In the genomic region with DNA sequence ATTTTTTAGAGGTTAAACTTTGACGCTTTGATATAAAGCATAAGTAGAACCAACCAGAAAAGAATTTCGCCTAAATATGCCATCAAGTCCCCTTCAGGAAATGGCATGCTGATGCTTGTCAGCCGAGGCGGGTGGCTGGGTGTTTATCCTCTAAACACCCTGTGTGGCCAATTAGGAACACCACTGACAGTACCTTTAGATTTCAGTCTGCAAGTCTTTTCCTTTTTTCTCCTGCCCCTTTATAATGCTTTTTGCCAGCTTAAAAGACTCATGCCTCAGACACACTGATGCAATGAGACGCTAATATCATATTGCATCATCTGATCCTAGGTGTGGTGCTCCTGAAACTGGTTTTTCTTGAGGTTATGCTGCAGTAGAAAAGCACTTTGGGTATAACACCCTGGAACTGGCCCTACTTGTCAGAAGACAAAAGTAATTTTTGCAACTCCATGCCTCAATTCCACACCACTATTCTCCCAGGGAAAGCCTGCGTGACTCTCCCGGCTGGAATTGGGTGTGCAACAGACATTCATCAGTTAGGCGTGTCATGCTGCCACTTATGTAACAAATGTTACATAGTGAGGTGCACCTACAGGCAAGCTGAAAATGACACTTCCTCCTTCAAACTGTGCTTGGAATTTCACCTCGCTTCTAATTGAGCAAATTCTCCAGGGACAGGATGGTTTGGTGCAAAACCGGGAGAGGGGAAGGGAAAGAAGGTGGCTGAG, we compare ENCODE assay signal across 8 cellular contexts. TPM values are rescaled to one million over a fixed set of nuclear protein-coding genes. Genes with fewer than 3 reads are reported as not detected.
A peak's percentile ranks its signal among the peaks of the same experiment; 100 is the strongest.
DNase-seq lines count a peak whose midpoint lies in the region; ATAC-seq and TF ChIP-seq lines count a peak whose summit lies in the region.
"Had no signal": no experiment of that assay in that cellular context is flagged by ENCODE, and none has a peak within 500 bp of the region (broad histone marks: within the 10 kb centered on the region; RNA-seq: fewer than 3 reads in every experiment).

No MANE protein-coding gene starts in this region.

- peak overlapping the region in 4 of 9 donors; percentile 72 to 97 (median 88) for H3K27ac Mint-ChIP-seq in naive thymus-derived CD4-positive, alpha-beta T cell
- peak overlapping the region in 2 of 10 donors; percentile 22 to 60 for H3K27ac Mint-ChIP-seq in naive thymus-derived CD8-positive, alpha-beta T cell

- H3K9me3 ChIP-seq in adipocyte (ENCODE audit: control insufficient read depth, low read length) (no peaks in the 10 kb centered on the region), thyroid gland (no peaks in the 10 kb centered on the region)
- no peaks in the 10 kb centered on the region for H3K9me3 ChIP-seq in naive thymus-derived CD4-positive, alpha-beta T cell (ENCODE audit: control insufficient read depth in 2 of 3, low read length in 3 of 3)
- H3K9me3 ChIP-seq: right atrium auricular region had no signal

- no peaks in the 10 kb centered on the region for H3K36me3 ChIP-seq in adipocyte (ENCODE audit: control insufficient read depth, insufficient read depth, low read length, severe bottlenecking)
- peaks cover 0 to 10% (median 0%) of the 10 kb centered on the region in 3 experiments for H3K36me3 ChIP-seq in naive thymus-derived CD4-positive, alpha-beta T cell (ENCODE audit: control insufficient read depth in 2 of 3, insufficient read depth in 3 of 3, low read length in 3 of 3)
- no peaks in the 10 kb centered on the region for H3K36me3 ChIP-seq in thyroid gland
- H3K36me3 ChIP-seq: right atrium auricular region had no signal

- no peak for TF ChIP-seq CTCF in thyroid gland (IDR thresholded peaks at IDR 0.05)

- CTCF ChIA-PET in naive thymus-derived CD4-positive, alpha-beta T cell (lab: Charles Lee) = interaction anchor here (0.6 to 0.7 kb wide), 2 partner anchors 26 to 1776 kb away, joined by 3 to 5 read pairs; no protein-coding TSS in a partner anchor

- H3K4me3 Mint-ChIP-seq in naive thymus-derived CD4-positive, alpha-beta T cell = peak overlapping the region in 6 of 10 donors; percentile 40 to 96 (median 46)
- H3K4me3 Mint-ChIP-seq in naive thymus-derived CD8-positive, alpha-beta T cell = peak overlapping the region in 4 of 10 donors; percentile 19 to 59 (median 40)

- no peak overlapping the region for H3K27ac ChIP-seq in naive thymus-derived CD4-positive, alpha-beta T cell (ENCODE audit: low read depth, low read length)
- no peak overlapping the region for H3K27ac ChIP-seq in thyroid gland
- H3K27ac ChIP-seq: right atrium auricular region had no signal

- intact Hi-C loops in naive thymus-derived CD4-positive, alpha-beta T cell (cut with micrococcal nuclease) = no loop called here
- intact Hi-C loops in thyroid gland (cut with DNase I) = no loop called here

- no peak for TF ChIP-seq POLR2A in thyroid gland (IDR thresholded peaks at IDR 0.05)

- H3K4me3 ChIP-seq in adipocyte (ENCODE audit: low read length) (peak overlapping the region; percentile 18), thyroid gland (replicated peaks in 1 of 3) (no peak overlapping the region)
- no peak overlapping the region for H3K4me3 ChIP-seq in naive thymus-derived CD4-positive, alpha-beta T cell (ENCODE audit: low read length)
- H3K4me3 ChIP-seq: right atrium auricular region had no signal

- no peaks in the 10 kb centered on the region for H3K9me3 Mint-ChIP-seq in naive thymus-derived CD4-positive, alpha-beta T cell
- no peaks in the 10 kb centered on the region for H3K9me3 Mint-ChIP-seq in naive thymus-derived CD8-positive, alpha-beta T cell

- POLR2A ChIA-PET in naive thymus-derived CD4-positive, alpha-beta T cell (lab: Charles Lee) = interaction anchor here (0.7 kb wide), 1 partner anchor 26 kb away, joined by 3 read pairs; no protein-coding TSS in a partner anchor
- POLR2A ChIA-PET in naive thymus-derived CD8-positive, alpha-beta T cell (lab: Charles Lee) = no interaction called here

- H3K27me3 Mint-ChIP-seq in naive thymus-derived CD4-positive, alpha-beta T cell = no peaks in the 10 kb centered on the region
- peaks cover 0 to 5% (median 0%) of the 10 kb centered on the region in 5 donors for H3K27me3 Mint-ChIP-seq in naive thymus-derived CD8-positive, alpha-beta T cell

- peaks cover 0 to 5% (median 0%) of the 10 kb centered on the region in 5 donors for H3K36me3 Mint-ChIP-seq in naive thymus-derived CD4-positive, alpha-beta T cell
- no peaks in the 10 kb centered on the region for H3K36me3 Mint-ChIP-seq in naive thymus-derived CD8-positive, alpha-beta T cell

- H3K4me1 ChIP-seq in adipocyte (ENCODE audit: control insufficient read depth, insufficient read depth, low read length) (peaks cover 36% of the 10 kb centered on the region), thyroid gland (peaks cover 16 to 21% of the 10 kb centered on the region in 2 donors)
- peaks cover 14 to 18% of the 10 kb centered on the region in 2 donors for H3K4me1 ChIP-seq in naive thymus-derived CD4-positive, alpha-beta T cell (ENCODE audit: control insufficient read depth in 2 of 2, insufficient read depth in 2 of 2, low read length in 2 of 2)

- H3K9ac ChIP-seq in adipocyte (ENCODE audit: low read length) = peak overlapping the region; percentile 87

- WGBS in thyroid gland, 2 donors = 44 to 67% methylated on average over 10 of the region's 10 CpGs

- H3K27me3 ChIP-seq in adipocyte (replicated peaks; ENCODE audit: control insufficient read depth, insufficient read depth, low read length) (no peaks in the 10 kb centered on the region), thyroid gland (no peaks in the 10 kb centered on the region)
- H3K27me3 ChIP-seq in naive thymus-derived CD4-positive, alpha-beta T cell (ENCODE audit: control insufficient read depth in 2 of 2, insufficient read depth in 2 of 2, low read length in 2 of 2) = no peaks in the 10 kb centered on the region
- H3K27me3 ChIP-seq: right atrium auricular region had no signal

- ATAC-seq in naive thymus-derived CD4-positive, alpha-beta T cell = no peak
- ATAC-seq in GM21528 (IDR thresholded peaks at IDR 0.05; ENCODE audit: low FRiP score, unreplicated experiment) = no peak
- no peak for ATAC-seq in naive thymus-derived CD8-positive, alpha-beta T cell

- peaks cover 5 to 34% (median 25%) of the 10 kb centered on the region in 7 donors for H3K4me1 Mint-ChIP-seq in naive thymus-derived CD4-positive, alpha-beta T cell
- H3K4me1 Mint-ChIP-seq in naive thymus-derived CD8-positive, alpha-beta T cell = peaks cover 6 to 28% (median 23%) of the 10 kb centered on the region in 4 donors

- DNase-seq in ELR (ENCODE audit: low read depth) (peak; percentile 20), LHCN-M2 (ENCODE audit: low read depth) (peak; percentile 38), adipocyte (ENCODE audit: low read depth) (peak; percentile 72), thyroid gland (no peak)
- no peak for DNase-seq in naive thymus-derived CD4-positive, alpha-beta T cell
- DNase-seq in naive thymus-derived CD8-positive, alpha-beta T cell = no peak

RNA-seq across cellular contexts. Expression of a gene that starts 2.0 kb away (rescaled TPM):
- 35.3 and 38.4 TPM in 2 replicates for total RNA-seq in LHCN-M2 (2014; rRNA removed)
- 38.2 TPM for polyA plus RNA-seq in LHCN-M2 (2012)
- 100 to 1,000 TPM in 1 of 5 experiments, 10 to 100 TPM in 4; 42.1 to 130 (median 46.0) TPM for total RNA-seq in naive thymus-derived CD4-positive, alpha-beta T cell
- polyA plus RNA-seq in naive thymus-derived CD4-positive, alpha-beta T cell = 10 to 100 TPM; 12.0 to 21.7 TPM
- total RNA-seq in naive thymus-derived CD8-positive, alpha-beta T cell = 10 to 100 TPM; 60.9 to 61.9 TPM
- polyA plus RNA-seq in naive thymus-derived CD8-positive, alpha-beta T cell = 10 to 100 TPM; 20.8 to 37.5 (median 26.0) TPM
- total RNA-seq in thyroid gland = 10 to 100 TPM; 20.3 to 35.1 (median 27.7) TPM

Comparison
In these comparisons a context has a peak if more than half of its experiments do, and no peak if none do; other contexts are left out.
1. DNase-seq: peak in ELR (single experiment), LHCN-M2 (single experiment) and adipocyte (single experiment); none in naive thymus-derived CD4-positive, alpha-beta T cell (0 of 9), naive thymus-derived CD8-positive, alpha-beta T cell (0 of 10) and thyroid gland (0 of 2).